1 cellular context compared by ENCODE assay signal in genomic region chrX:48753708-48754107, GRCh38.
TF ChIP-seq lines count a peak whose summit lies in the region.

No MANE protein-coding gene starts in this region.

TF ChIP-seq in HepG2, 621 proteins besides CTCF, POLR2A, EP300 and RAD21:
- TF ChIP-seq BRCA1 (CRISPR knock-in tag; IDR thresholded peaks at IDR 0.05) (no peak), SALL1 (CRISPR knock-in tag; IDR thresholded peaks at IDR 0.05) (no peak), NR3C1 (CRISPR knock-in tag; IDR thresholded peaks at IDR 0.05) (no peak), TOPORS (CRISPR knock-in tag; IDR thresholded peaks at IDR 0.05) (no peak), ZUFSP (CRISPR knock-in tag; IDR thresholded peaks at IDR 0.05; ENCODE audit: borderline replicate concordance) (no peak)
